ENCODE assay signal across 1 cellular context in genomic region chr10:44369296-44369695, GRCh38.
TF ChIP-seq lines count a peak whose summit lies in the region.

No MANE protein-coding gene starts in this region.

TF ChIP-seq in HepG2, 621 proteins besides CTCF, POLR2A, EP300 and RAD21 (continued from another document):
- TF ChIP-seq ZNF20 (CRISPR knock-in tag; IDR thresholded peaks at IDR 0.05) (no peak), HDAC6 (IDR thresholded peaks at IDR 0.05; ENCODE audit: low read depth, low read length) (no peak), FOXP4 (CRISPR knock-in tag; IDR thresholded peaks at IDR 0.05) (no peak), NR1H2 (CRISPR knock-in tag; IDR thresholded peaks at IDR 0.05; ENCODE audit: borderline replicate concordance, low read depth) (no peak), ZNF234 (CRISPR knock-in tag; conservative IDR thresholded peaks at IDR 0.05) (no peak), ZNF138 (CRISPR knock-in tag; IDR thresholded peaks at IDR 0.05; ENCODE audit: low read depth) (no peak), MAF1 (CRISPR knock-in tag; IDR thresholded peaks at IDR 0.05; ENCODE audit: borderline replicate concordance) (no peak)
- TF ChIP-seq, protein P1, sequence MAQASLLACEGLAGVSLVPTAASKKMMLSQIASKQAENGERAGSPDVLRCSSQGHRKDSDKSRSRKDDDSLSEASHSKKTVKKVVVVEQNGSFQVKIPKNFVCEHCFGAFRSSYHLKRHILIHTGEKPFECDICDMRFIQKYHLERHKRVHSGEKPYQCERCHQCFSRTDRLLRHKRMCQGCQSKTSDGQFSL (CRISPR knock-in tag; IDR thresholded peaks at IDR 0.05), result no peak
- TF ChIP-seq, protein P2, sequence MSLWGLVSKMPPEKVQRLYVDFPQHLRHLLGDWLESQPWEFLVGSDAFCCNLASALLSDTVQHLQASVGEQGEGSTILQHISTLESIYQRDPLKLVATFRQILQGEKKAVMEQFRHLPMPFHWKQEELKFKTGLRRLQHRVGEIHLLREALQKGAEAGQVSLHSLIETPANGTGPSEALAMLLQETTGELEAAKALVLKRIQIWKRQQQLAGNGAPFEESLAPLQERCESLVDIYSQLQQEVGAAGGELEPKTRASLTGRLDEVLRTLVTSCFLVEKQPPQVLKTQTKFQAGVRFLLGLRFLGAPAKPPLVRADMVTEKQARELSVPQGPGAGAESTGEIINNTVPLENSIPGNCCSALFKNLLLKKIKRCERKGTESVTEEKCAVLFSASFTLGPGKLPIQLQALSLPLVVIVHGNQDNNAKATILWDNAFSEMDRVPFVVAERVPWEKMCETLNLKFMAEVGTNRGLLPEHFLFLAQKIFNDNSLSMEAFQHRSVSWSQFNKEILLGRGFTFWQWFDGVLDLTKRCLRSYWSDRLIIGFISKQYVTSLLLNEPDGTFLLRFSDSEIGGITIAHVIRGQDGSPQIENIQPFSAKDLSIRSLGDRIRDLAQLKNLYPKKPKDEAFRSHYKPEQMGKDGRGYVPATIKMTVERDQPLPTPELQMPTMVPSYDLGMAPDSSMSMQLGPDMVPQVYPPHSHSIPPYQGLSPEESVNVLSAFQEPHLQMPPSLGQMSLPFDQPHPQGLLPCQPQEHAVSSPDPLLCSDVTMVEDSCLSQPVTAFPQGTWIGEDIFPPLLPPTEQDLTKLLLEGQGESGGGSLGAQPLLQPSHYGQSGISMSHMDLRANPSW (CRISPR knock-in tag; IDR thresholded peaks at IDR 0.05; ENCODE audit: borderline replicate concordance), result no peak
